25 cellular contexts compared by ENCODE assay signal in genomic region chr18:65762556-65762955, GRCh38. TPM values are rescaled to one million over a fixed set of nuclear protein-coding genes. Genes with fewer than 3 reads are reported as not detected.
"Had no signal": no experiment of that assay in that cellular context is flagged by ENCODE, and none has a peak within 500 bp of the region (broad histone marks: within the 10 kb centered on the region; RNA-seq: fewer than 3 reads in every experiment).

No MANE protein-coding gene starts in this region.

- H3K27ac Mint-ChIP-seq: activated CD4-positive, alpha-beta T cell treated with anti-CD3 and anti-CD28 coated beads, Interleukin-2, amount 10 ng/mL, durations not matched to agents 7 days and 5 days; activated CD8-positive, alpha-beta T cell treated with anti-CD3 and anti-CD28 coated beads, Interleukin-2, amount 10 ng/mL, durations not matched to agents 7 days and 5 days; activated naive CD4-positive, alpha-beta T cell treated with anti-CD3 and anti-CD28 coated beads, Interleukin-2, amount 10 ng/mL, durations not matched to agents 7 days and 5 days; dendritic cell treated with granulocyte-macrophage colony-stimulating factor and Interleukin-4, amounts not matched to agents 40 ng/mL and 50 ng/mL, for 4 days had no signal

- ATAC-seq: activated CD8-positive, alpha-beta T cell treated with anti-CD3 and anti-CD28 coated beads, Interleukin-2, amount 10 ng/mL, durations not matched to agents 7 days and 5 days; activated T-cell treated with anti-CD3 and anti-CD28 coated beads, Interleukin-2, amount 50 U/mL, for 4 hours; esophagus mucosa; gastrocnemius medialis; heart right ventricle; psoas muscle; right cardiac atrium had no signal

- H3K36me3 Mint-ChIP-seq: activated naive CD4-positive, alpha-beta T cell treated with anti-CD3 and anti-CD28 coated beads, Interleukin-2, amount 10 ng/mL, durations not matched to agents 7 days and 5 days had no signal

- H3K36me3 ChIP-seq: ascending aorta, gastrocnemius medialis, heart right ventricle, left ventricle myocardium inferior, thyroid gland had no signal

- H3K4me3 Mint-ChIP-seq: activated CD4-positive, alpha-beta T cell treated with anti-CD3 and anti-CD28 coated beads, Interleukin-2, amount 10 ng/mL, durations not matched to agents 7 days and 5 days; activated CD8-positive, alpha-beta T cell treated with anti-CD3 and anti-CD28 coated beads, Interleukin-2, amount 10 ng/mL, durations not matched to agents 7 days and 5 days; activated naive CD4-positive, alpha-beta T cell treated with anti-CD3 and anti-CD28 coated beads, Interleukin-2, amount 10 ng/mL, durations not matched to agents 7 days and 5 days; activated T-cell treated with anti-CD3 and anti-CD28 coated beads, Interleukin-2, amount 50 U/mL, for 4 hours; dendritic cell treated with granulocyte-macrophage colony-stimulating factor and Interleukin-4, amounts not matched to agents 40 ng/mL and 50 ng/mL, for 4 days had no signal

- H3K9me3 ChIP-seq: ascending aorta, gastrocnemius medialis, heart right ventricle, left ventricle myocardium inferior, psoas muscle, thyroid gland had no signal

- H3K27ac ChIP-seq: ascending aorta, gastrocnemius medialis, heart right ventricle, left ventricle myocardium inferior, psoas muscle, thyroid gland had no signal

- H3K4me1 Mint-ChIP-seq: activated CD4-positive, alpha-beta T cell treated with anti-CD3 and anti-CD28 coated beads, Interleukin-2, amount 10 ng/mL, durations not matched to agents 7 days and 5 days; activated naive CD4-positive, alpha-beta T cell treated with anti-CD3 and anti-CD28 coated beads, Interleukin-2, amount 10 ng/mL, durations not matched to agents 7 days and 5 days had no signal

- DNase-seq: activated CD4-positive, alpha-beta T cell treated with anti-CD3 and anti-CD28 coated beads, Interleukin-2, amount 10 ng/mL, durations not matched to agents 7 days and 5 days; activated CD4-positive, CD25-positive, alpha-beta regulatory T cell; activated CD8-positive, alpha-beta memory T cell treated with anti-CD3 and anti-CD28 coated beads, Interleukin-2, amount 50 U/mL, for 4 hours; activated CD8-positive, alpha-beta T cell treated with anti-CD3 and anti-CD28 coated beads, Interleukin-2, amount 10 ng/mL, durations not matched to agents 7 days and 5 days; activated naive CD4-positive, alpha-beta T cell treated with anti-CD3 and anti-CD28 coated beads, Interleukin-2, amount 10 ng/mL, durations not matched to agents 7 days and 5 days; activated T-cell treated with anti-CD3 and anti-CD28 coated beads, Interleukin-2, amount 50 U/mL, for 4 hours; effector CD8-positive, alpha-beta T cell; gastrocnemius medialis; heart right ventricle; kidney glomerular epithelial cell; left ventricle myocardium inferior; mammary epithelial cell; psoas muscle; right cardiac atrium; stimulated activated CD4-positive, alpha-beta T cell treated with anti-CD3 and anti-CD28 coated beads, Interleukin-2, amount 100 ng/mL, for 24 hours; stimulated activated naive CD4-positive, alpha-beta T cell treated with Interleukin-2 at 50 U/mL for 16 hours; T-helper 9 cell; thyroid gland had no signal

- H3K4me3 ChIP-seq: ascending aorta, gastrocnemius medialis, heart right ventricle, left ventricle myocardium inferior, psoas muscle, thyroid gland had no signal

- H3K9me3 Mint-ChIP-seq: activated CD4-positive, alpha-beta T cell treated with anti-CD3 and anti-CD28 coated beads, Interleukin-2, amount 10 ng/mL, durations not matched to agents 7 days and 5 days; dendritic cell treated with granulocyte-macrophage colony-stimulating factor and Interleukin-4, amounts not matched to agents 40 ng/mL and 50 ng/mL, for 4 days had no signal

- H3K27me3 Mint-ChIP-seq: activated CD4-positive, alpha-beta T cell treated with anti-CD3 and anti-CD28 coated beads, Interleukin-2, amount 10 ng/mL, durations not matched to agents 7 days and 5 days; activated naive CD4-positive, alpha-beta T cell treated with anti-CD3 and anti-CD28 coated beads, Interleukin-2, amount 10 ng/mL, durations not matched to agents 7 days and 5 days; dendritic cell treated with granulocyte-macrophage colony-stimulating factor and Interleukin-4, amounts not matched to agents 40 ng/mL and 50 ng/mL, for 4 days had no signal

- H3K27me3 ChIP-seq: ascending aorta, gastrocnemius medialis, heart right ventricle, thyroid gland had no signal

- H3K4me1 ChIP-seq: ascending aorta, gastrocnemius medialis, heart right ventricle, left ventricle myocardium inferior, psoas muscle, thyroid gland had no signal

RNA-seq across cellular contexts. Expression of gene CDH7, which starts 11.7 kb away (rescaled TPM):
- total RNA-seq: activated CD4-positive, alpha-beta T cell treated with anti-CD3 and anti-CD28 coated beads, Interleukin-2, amount 10 ng/mL, durations not matched to agents 7 days and 5 days; activated CD8-positive, alpha-beta T cell treated with anti-CD3 and anti-CD28 coated beads, Interleukin-2, amount 10 ng/mL, durations not matched to agents 7 days and 5 days; activated T-cell treated with anti-CD3 and anti-CD28 coated beads, Interleukin-2, amount 50 U/mL, for 4 hours; ascending aorta; bronchial epithelial cell; esophagus mucosa; gastrocnemius medialis; heart right ventricle; left ventricle myocardium inferior; mammary epithelial cell; mononuclear cell; osteocyte; psoas muscle; subcutaneous adipose tissue; thyroid gland had no signal
- polyA plus RNA-seq: heart right ventricle, mammary epithelial cell had no signal
